ENCODE assay signal across 23 cellular contexts in genomic region chr6:157943249-157943963, GRCh38. TPM values are rescaled to one million over a fixed set of nuclear protein-coding genes. Genes with fewer than 3 reads are reported as not detected.
DNase-seq lines count a peak whose midpoint lies in the region; ATAC-seq and TF ChIP-seq lines count a peak whose summit lies in the region.
"Had no signal": no experiment of that assay in that cellular context is flagged by ENCODE, and none has a peak within 500 bp of the region (broad histone marks: within the 10 kb centered on the region; RNA-seq: fewer than 3 reads in every experiment).

No MANE protein-coding gene starts in this region.

- H3K4me3 ChIP-seq in CD4-positive, CD25-positive, alpha-beta regulatory T cell (ENCODE audit: low read depth, low read length) = no peak overlapping the region
- H3K4me3 ChIP-seq in CD8-positive, alpha-beta memory T cell (ENCODE audit: low read length) = no peak overlapping the region
- H3K4me3 ChIP-seq: SK-N-MC had no signal

- no peak for TF ChIP-seq CTCF in CD4-positive, alpha-beta T cell (IDR thresholded peaks at IDR 0.05)
- no peak for TF ChIP-seq CTCF in progenitor cell of endocrine pancreas (IDR thresholded peaks at IDR 0.05; ENCODE audit: unreplicated experiment)

- ATAC-seq in CD4-positive, CD25-positive, alpha-beta regulatory T cell (ENCODE audit: low read depth in 2 of 2) = no peak
- no peak for ATAC-seq in CD4-positive, alpha-beta T cell (ENCODE audit: poor library complexity)
- ATAC-seq in GM19023 (IDR thresholded peaks at IDR 0.05; ENCODE audit: unreplicated experiment) = no peak

- CTCF ChIA-PET in CD4-positive, alpha-beta T cell (lab: Charles Lee) = no interaction called here
- CTCF ChIA-PET in CD8-positive, alpha-beta memory T cell (lab: Charles Lee) = no interaction called here

- H3K9me3 Mint-ChIP-seq in CD4-positive, CD25-positive, alpha-beta regulatory T cell = peaks cover 0 to 2% (median 0%) of the 10 kb centered on the region in 7 donors
- no peaks in the 10 kb centered on the region for H3K9me3 Mint-ChIP-seq in CD4-positive, alpha-beta T cell
- no peaks in the 10 kb centered on the region for H3K9me3 Mint-ChIP-seq in progenitor cell of endocrine pancreas (ENCODE audit: low read depth)
- no peaks in the 10 kb centered on the region for H3K9me3 Mint-ChIP-seq in activated T-helper 1 cell treated with anti-CD3 and anti-CD28 coated beads, Interleukin-12 subunit alpha, Interleukin-12 subunit beta, Interleukin-2, Interleukin-4 antibody, amounts not matched to agents 30 ng/mL and 10 ng/mL and 1 ng/mL, durations not matched to agents 14 hours and 24 hours and 36 hours
- peaks cover 0 to 3% (median 0%) of the 10 kb centered on the region in 5 donors for H3K9me3 Mint-ChIP-seq in CD8-positive, alpha-beta memory T cell

- peaks cover 4% of the 10 kb centered on the region for H3K27me3 Mint-ChIP-seq in CD4-positive, CD25-positive, alpha-beta regulatory T cell
- H3K27me3 Mint-ChIP-seq in CD4-positive, alpha-beta T cell = no peaks in the 10 kb centered on the region
- no peaks in the 10 kb centered on the region for H3K27me3 Mint-ChIP-seq in progenitor cell of endocrine pancreas
- H3K27me3 Mint-ChIP-seq in activated T-helper 1 cell treated with anti-CD3 and anti-CD28 coated beads, Interleukin-12 subunit alpha, Interleukin-12 subunit beta, Interleukin-2, Interleukin-4 antibody, amounts not matched to agents 30 ng/mL and 10 ng/mL and 1 ng/mL, durations not matched to agents 14 hours and 24 hours and 36 hours (ENCODE audit: insufficient read depth) = peaks cover 2% of the 10 kb centered on the region
- peaks cover 0 to 3% of the 10 kb centered on the region in 2 donors for H3K27me3 Mint-ChIP-seq in CD8-positive, alpha-beta memory T cell
- H3K27me3 Mint-ChIP-seq: B cell had no signal

- H3K27ac ChIP-seq in CD4-positive, CD25-positive, alpha-beta regulatory T cell (ENCODE audit: insufficient read depth, low read length, poor library complexity, severe bottlenecking) = peak overlapping the region; percentile 7
- no peak overlapping the region for H3K27ac ChIP-seq in CD4-positive, alpha-beta T cell (ENCODE audit: low read depth, low read length)
- peak overlapping the region; percentile 61 for H3K27ac ChIP-seq in cingulate gyrus (ENCODE audit: low read depth, low read length)
- no peak overlapping the region for H3K27ac ChIP-seq in CD8-positive, alpha-beta memory T cell (ENCODE audit: low read depth, low read length)
- H3K27ac ChIP-seq: C4-2B, KMS-11, SK-N-MC had no signal

- intact Hi-C loops in CD4-positive, alpha-beta T cell (cut with DNase I, micrococcal nuclease) = loop anchor here in 1 of 2 experiments (5.0 kb wide), 1 partner anchor 129 kb away; no protein-coding TSS in a partner anchor
- intact Hi-C loops in activated T-helper 1 cell treated with anti-CD3 and anti-CD28 coated beads, Interleukin-12 subunit alpha, Interleukin-12 subunit beta, Interleukin-2, Interleukin-4 antibody, amounts not matched to agents 30 ng/mL and 10 ng/mL and 1 ng/mL, durations not matched to agents 14 hours and 24 hours and 36 hours (cut with micrococcal nuclease) = loop anchor here (10.0 kb wide), 1 partner anchor 559 kb away; the partner anchor contains the start of gene ZDHHC14

- H3K36me3 ChIP-seq in CD4-positive, CD25-positive, alpha-beta regulatory T cell (ENCODE audit: control insufficient read depth, insufficient read depth, low read length) = peaks cover 39% of the 10 kb centered on the region
- peaks cover 18% of the 10 kb centered on the region for H3K36me3 ChIP-seq in CD8-positive, alpha-beta memory T cell (ENCODE audit: insufficient read depth, low read length)

- H3K27me3 ChIP-seq in CD4-positive, CD25-positive, alpha-beta regulatory T cell (ENCODE audit: control insufficient read depth, insufficient read depth, low read length) = no peaks in the 10 kb centered on the region
- H3K27me3 ChIP-seq in CD4-positive, alpha-beta T cell (ENCODE audit: control insufficient read depth, insufficient read depth, low read length) = no peaks in the 10 kb centered on the region
- no peaks in the 10 kb centered on the region for H3K27me3 ChIP-seq in CD8-positive, alpha-beta memory T cell (ENCODE audit: insufficient read depth, low read length, poor library complexity, severe bottlenecking)

- POLR2A ChIA-PET in CD4-positive, alpha-beta T cell (lab: Charles Lee) = no interaction called here
- POLR2A ChIA-PET in CD8-positive, alpha-beta memory T cell (lab: Charles Lee) = no interaction called here

- no peaks in the 10 kb centered on the region for H3K9me3 ChIP-seq in CD4-positive, CD25-positive, alpha-beta regulatory T cell (ENCODE audit: control insufficient read depth in 2 of 2, low read length in 2 of 2)
- H3K9me3 ChIP-seq in CD4-positive, alpha-beta T cell (ENCODE audit: control insufficient read depth, low read length) = no peaks in the 10 kb centered on the region
- H3K9me3 ChIP-seq in CD8-positive, alpha-beta memory T cell (ENCODE audit: low read length) = no peaks in the 10 kb centered on the region

- DNase-seq in CD4-positive, CD25-positive, alpha-beta regulatory T cell = no peak
- DNase-seq in CD4-positive, alpha-beta T cell = no peak
- DNase-seq in progenitor cell of endocrine pancreas (ENCODE audit: low spot score, unreplicated experiment) (no peak), NCI-H128 (lab: John Stamatoyannopoulos, UW; ENCODE audit: unreplicated experiment) (no peak)
- no peak for DNase-seq in activated T-helper 1 cell treated with anti-CD3 and anti-CD28 coated beads, Interleukin-12 subunit alpha, Interleukin-12 subunit beta, Interleukin-2, Interleukin-4 antibody, amounts not matched to agents 30 ng/mL and 10 ng/mL and 1 ng/mL, durations not matched to agents 14 hours and 24 hours and 36 hours (ENCODE audit: low spot score)
- no peak for DNase-seq in CD8-positive, alpha-beta memory T cell
- DNase-seq: GOT3, HCEC 1CT, IMR-90, MM.1S, NCI-H1694, NCI-H2081, NCI-H2171 treated with DMSO at 0.1 percent for 48 hours, NCI-H345, NCI-H510A treated with DMSO at 0.1 percent for 48 hours, NCI-H774, SIG-M5 had no signal

- peaks cover 1 to 5% (median 4%) of the 10 kb centered on the region in 4 donors for H3K4me1 Mint-ChIP-seq in CD4-positive, CD25-positive, alpha-beta regulatory T cell
- H3K4me1 Mint-ChIP-seq in CD4-positive, alpha-beta T cell (ENCODE audit: low read depth) = peaks cover 4% of the 10 kb centered on the region
- peaks cover 8% of the 10 kb centered on the region for H3K4me1 Mint-ChIP-seq in progenitor cell of endocrine pancreas (ENCODE audit: low read depth)
- peaks cover 39% of the 10 kb centered on the region for H3K4me1 Mint-ChIP-seq in activated T-helper 1 cell treated with anti-CD3 and anti-CD28 coated beads, Interleukin-12 subunit alpha, Interleukin-12 subunit beta, Interleukin-2, Interleukin-4 antibody, amounts not matched to agents 30 ng/mL and 10 ng/mL and 1 ng/mL, durations not matched to agents 14 hours and 24 hours and 36 hours (ENCODE audit: low read depth)
- H3K4me1 Mint-ChIP-seq in CD8-positive, alpha-beta memory T cell = no peaks in the 10 kb centered on the region
- H3K4me1 Mint-ChIP-seq: B cell had no signal

- no peaks in the 10 kb centered on the region for H3K4me1 ChIP-seq in CD4-positive, CD25-positive, alpha-beta regulatory T cell (ENCODE audit: control insufficient read depth, insufficient read depth, low read length, poor library complexity, severe bottlenecking)
- H3K4me1 ChIP-seq in CD8-positive, alpha-beta memory T cell (ENCODE audit: insufficient read depth, low read length) = no peaks in the 10 kb centered on the region

- peak overlapping the region in 1 of 3 donors; percentile 85 for H3K27ac Mint-ChIP-seq in CD4-positive, CD25-positive, alpha-beta regulatory T cell
- peak overlapping the region; percentile 39 for H3K27ac Mint-ChIP-seq in CD4-positive, alpha-beta T cell
- H3K27ac Mint-ChIP-seq in progenitor cell of endocrine pancreas = peak overlapping the region; percentile 43
- no peak overlapping the region for H3K27ac Mint-ChIP-seq in activated T-helper 1 cell treated with anti-CD3 and anti-CD28 coated beads, Interleukin-12 subunit alpha, Interleukin-12 subunit beta, Interleukin-2, Interleukin-4 antibody, amounts not matched to agents 30 ng/mL and 10 ng/mL and 1 ng/mL, durations not matched to agents 14 hours and 24 hours and 36 hours
- no peak overlapping the region for H3K27ac Mint-ChIP-seq in CD8-positive, alpha-beta memory T cell
- H3K27ac Mint-ChIP-seq: B cell had no signal

- peaks cover 43% of the 10 kb centered on the region for H3K36me3 Mint-ChIP-seq in CD4-positive, CD25-positive, alpha-beta regulatory T cell
- H3K36me3 Mint-ChIP-seq in CD4-positive, alpha-beta T cell (ENCODE audit: low read depth) = peaks cover 88% of the 10 kb centered on the region
- peaks cover 57% of the 10 kb centered on the region for H3K36me3 Mint-ChIP-seq in progenitor cell of endocrine pancreas (ENCODE audit: insufficient read depth)
- H3K36me3 Mint-ChIP-seq in activated T-helper 1 cell treated with anti-CD3 and anti-CD28 coated beads, Interleukin-12 subunit alpha, Interleukin-12 subunit beta, Interleukin-2, Interleukin-4 antibody, amounts not matched to agents 30 ng/mL and 10 ng/mL and 1 ng/mL, durations not matched to agents 14 hours and 24 hours and 36 hours (ENCODE audit: low read depth) = peaks cover 56% of the 10 kb centered on the region
- peaks cover 14 to 63% (median 15%) of the 10 kb centered on the region in 3 donors for H3K36me3 Mint-ChIP-seq in CD8-positive, alpha-beta memory T cell

- no peak overlapping the region for H3K4me3 Mint-ChIP-seq in CD4-positive, CD25-positive, alpha-beta regulatory T cell
- H3K4me3 Mint-ChIP-seq in CD4-positive, alpha-beta T cell = no peak overlapping the region
- H3K4me3 Mint-ChIP-seq in progenitor cell of endocrine pancreas (ENCODE audit: low read depth) = no peak overlapping the region
- H3K4me3 Mint-ChIP-seq in activated T-helper 1 cell treated with anti-CD3 and anti-CD28 coated beads, Interleukin-12 subunit alpha, Interleukin-12 subunit beta, Interleukin-2, Interleukin-4 antibody, amounts not matched to agents 30 ng/mL and 10 ng/mL and 1 ng/mL, durations not matched to agents 14 hours and 24 hours and 36 hours = no peak overlapping the region
- H3K4me3 Mint-ChIP-seq in CD8-positive, alpha-beta memory T cell = no peak overlapping the region
- H3K4me3 Mint-ChIP-seq: B cell had no signal

RNA-seq across cellular contexts. Expression of gene SYNJ2, which starts 38.3 kb away (rescaled TPM):
- total RNA-seq in CD4-positive, CD25-positive, alpha-beta regulatory T cell = 46.3 TPM
- 10 to 100 TPM in 2 of 4 donors, 1 to 10 TPM in 2; 6.4 to 12.4 (median 8.6) TPM for polyA plus RNA-seq in CD4-positive, CD25-positive, alpha-beta regulatory T cell
- total RNA-seq in CD4-positive, alpha-beta T cell = 10 to 100 TPM; 34.6 to 38.0 TPM
- total RNA-seq in progenitor cell of endocrine pancreas = 18.9 and 22.2 TPM in 2 replicates
- 29.0 and 31.2 TPM in 2 replicates for total RNA-seq in activated T-helper 1 cell treated with anti-CD3 and anti-CD28 coated beads, Interleukin-12 subunit alpha, Interleukin-12 subunit beta, Interleukin-2, Interleukin-4 antibody, amounts not matched to agents 30 ng/mL and 10 ng/mL and 1 ng/mL, durations not matched to agents 14 hours and 24 hours and 36 hours
- 10 to 100 TPM; 16.7 to 17.5 TPM for total RNA-seq in CD8-positive, alpha-beta memory T cell
- 8.7 TPM for polyA plus RNA-seq in CD8-positive, alpha-beta memory T cell

Comparison
In these comparisons a context has a peak if more than half of its experiments do, and no peak if none do; other contexts are left out.
1. H3K27ac ChIP-seq: peak in CD4-positive, CD25-positive, alpha-beta regulatory T cell (single experiment) and cingulate gyrus (single experiment); none in CD4-positive, alpha-beta T cell (single experiment) and CD8-positive, alpha-beta memory T cell (single experiment).
2. H3K27ac Mint-ChIP-seq: peak in CD4-positive, alpha-beta T cell (single experiment) and progenitor cell of endocrine pancreas (single experiment); none in activated T-helper 1 cell treated with anti-CD3 and anti-CD28 coated beads, Interleukin-12 subunit alpha, Interleukin-12 subunit beta, Interleukin-2, Interleukin-4 antibody, amounts not matched to agents 30 ng/mL and 10 ng/mL and 1 ng/mL, durations not matched to agents 14 hours and 24 hours and 36 hours (single experiment) and CD8-positive, alpha-beta memory T cell (0 of 8).